20 cellular contexts compared by ENCODE assay signal in genomic region chr1:34753163-34753562, GRCh38. TPM values are rescaled to one million over a fixed set of nuclear protein-coding genes. Genes with fewer than 3 reads are reported as not detected.
"Had no signal": no experiment of that assay in that cellular context is flagged by ENCODE, and none has a peak within 500 bp of the region (broad histone marks: within the 10 kb centered on the region; RNA-seq: fewer than 3 reads in every experiment).

No MANE protein-coding gene starts in this region.

- H2AFZ ChIP-seq: hepatocyte had no signal

- H3K4me2 ChIP-seq: hepatocyte had no signal

- H3K36me3 ChIP-seq: adrenal gland, ovary, suprapubic skin, upper lobe of left lung had no signal

- H3K9me3 ChIP-seq: adrenal gland, ovary, suprapubic skin, upper lobe of left lung had no signal

- H3K9me3 Mint-ChIP-seq: activated B cell treated with CpG ODN at 0.5 μM for 24 hours; activated T-helper 2 cell treated with anti-CD3 and anti-CD28 coated beads, Interferon-gamma antibody, Interleukin-2, Interleukin-4, amounts not matched to agents 10 μg/mL and 5 μg/mL and 100 μg/mL, durations not matched to agents 14 hours and 24 hours and 36 hours; neural crest cell had no signal

- H3K4me3 Mint-ChIP-seq: activated B cell treated with CpG ODN at 0.5 μM for 24 hours, neural crest cell had no signal

- DNase-seq: activated B cell treated with CpG ODN at 0.5 μM for 24 hours; activated CD4-positive, alpha-beta T cell treated with anti-CD3 and anti-CD28 coated beads, Interleukin-2, amount 50 U/mL, for 1 hour; activated naive CD4-positive, alpha-beta T cell treated with anti-CD3 and anti-CD28 coated beads, Interleukin-2, amount 50 U/mL, for 16 hours; activated T-cell treated with anti-CD3 and anti-CD28 coated beads for 4 hours; adrenal gland; central memory CD4-positive, alpha-beta T cell; cortex of kidney; effector CD8-positive, alpha-beta T cell; ovary; stimulated activated CD4-positive, alpha-beta T cell treated with anti-CD3 and anti-CD28 coated beads, Interleukin-12 subunit alpha, Interleukin-12 subunit beta, amount 100 ng/mL, for 4 hours; stimulated activated naive CD8-positive, alpha-beta T cell treated with anti-CD3 and anti-CD28 coated beads, Interleukin-15, Interleukin-2, amounts not matched to agents 100 U/mL and 50 U/mL, for 24 hours; upper lobe of left lung had no signal

- H3K4me1 ChIP-seq: adrenal gland, upper lobe of left lung had no signal

- H3K27ac ChIP-seq: adrenal gland, hepatocyte, ovary, upper lobe of left lung had no signal

- H3K4me3 ChIP-seq: adrenal gland, hepatocyte, ovary, suprapubic skin, upper lobe of left lung had no signal

- H3K4me1 Mint-ChIP-seq: activated B cell treated with CpG ODN at 0.5 μM for 24 hours, neural crest cell had no signal

- H3K27me3 ChIP-seq: adrenal gland, hepatocyte, ovary, suprapubic skin, upper lobe of left lung had no signal

- H3K27ac Mint-ChIP-seq: activated B cell treated with CpG ODN at 0.5 μM for 24 hours; activated T-helper 2 cell treated with anti-CD3 and anti-CD28 coated beads, Interferon-gamma antibody, Interleukin-2, Interleukin-4, amounts not matched to agents 10 μg/mL and 5 μg/mL and 100 μg/mL, durations not matched to agents 14 hours and 24 hours and 36 hours had no signal

- H3K79me2 ChIP-seq: hepatocyte had no signal

RNA-seq across cellular contexts. Expression of gene GJB5, which starts 1.7 kb away (rescaled TPM):
- total RNA-seq: activated B cell treated with CpG ODN at 0.5 μM for 24 hours; activated CD8-positive, alpha-beta memory T cell treated with anti-CD3 and anti-CD28 coated beads for 36 hours; activated T-helper 2 cell treated with anti-CD3 and anti-CD28 coated beads, Interferon-gamma antibody, Interleukin-2, Interleukin-4, amounts not matched to agents 10 μg/mL and 5 μg/mL and 100 μg/mL, durations not matched to agents 14 hours and 24 hours and 36 hours; adrenal gland; epithelial cell of proximal tubule; kidney epithelial cell; liver; neural crest cell; ovary had no signal

RNA-seq across cellular contexts. Expression of gene GJB4, which starts 6.4 kb away (rescaled TPM):
- total RNA-seq: activated B cell treated with CpG ODN at 0.5 μM for 24 hours; activated CD8-positive, alpha-beta memory T cell treated with anti-CD3 and anti-CD28 coated beads for 36 hours; activated T-helper 2 cell treated with anti-CD3 and anti-CD28 coated beads, Interferon-gamma antibody, Interleukin-2, Interleukin-4, amounts not matched to agents 10 μg/mL and 5 μg/mL and 100 μg/mL, durations not matched to agents 14 hours and 24 hours and 36 hours; adrenal gland; liver; neural crest cell; ovary; upper lobe of left lung had no signal

RNA-seq across cellular contexts. Expression of gene GJB3, which starts 27.9 kb away (rescaled TPM):
- total RNA-seq: activated B cell treated with CpG ODN at 0.5 μM for 24 hours; activated CD8-positive, alpha-beta memory T cell treated with anti-CD3 and anti-CD28 coated beads for 36 hours; activated T-helper 2 cell treated with anti-CD3 and anti-CD28 coated beads, Interferon-gamma antibody, Interleukin-2, Interleukin-4, amounts not matched to agents 10 μg/mL and 5 μg/mL and 100 μg/mL, durations not matched to agents 14 hours and 24 hours and 36 hours; neural crest cell had no signal

RNA-seq across cellular contexts. Expression of gene GJA4, which starts 39.6 kb away (rescaled TPM):
- total RNA-seq: activated B cell treated with CpG ODN at 0.5 μM for 24 hours; activated CD8-positive, alpha-beta memory T cell treated with anti-CD3 and anti-CD28 coated beads for 36 hours; activated T-helper 2 cell treated with anti-CD3 and anti-CD28 coated beads, Interferon-gamma antibody, Interleukin-2, Interleukin-4, amounts not matched to agents 10 μg/mL and 5 μg/mL and 100 μg/mL, durations not matched to agents 14 hours and 24 hours and 36 hours; epithelial cell of proximal tubule; kidney epithelial cell had no signal
